30 cellular contexts compared by ENCODE assay signal in the genomic region with DNA sequence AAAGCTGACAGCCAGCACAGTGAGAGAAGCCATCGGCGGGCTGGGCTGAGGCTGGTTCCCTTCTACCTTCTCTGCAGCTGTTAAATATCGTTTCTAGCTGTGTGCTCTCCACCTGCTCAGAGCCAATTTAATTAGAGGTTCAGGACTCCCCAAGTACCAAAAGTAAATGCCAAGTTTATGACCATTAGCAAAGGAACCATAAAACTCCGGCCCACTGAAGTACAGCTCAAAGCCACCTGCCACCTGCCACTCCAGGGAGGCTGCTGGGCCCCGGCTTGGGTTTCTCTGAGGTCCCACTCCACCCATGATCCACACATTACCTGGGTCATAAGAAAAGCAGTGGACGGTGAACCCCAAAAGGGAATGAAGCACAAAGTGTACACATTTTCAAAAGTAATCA.
"Had no signal": no experiment of that assay in that cellular context is flagged by ENCODE, and none has a peak within 500 bp of the region (broad histone marks: within the 10 kb centered on the region; RNA-seq: fewer than 3 reads in every experiment).

No MANE protein-coding gene starts in this region.

- H3K9me3 Mint-ChIP-seq: immature natural killer cell had no signal

- H3K4me1 ChIP-seq: ascending aorta, left lung, lower lobe of right lung, neural progenitor cell, right atrium auricular region, tibial nerve had no signal

- H3K27ac ChIP-seq: ascending aorta, cardiac muscle cell, left lung, lower lobe of right lung, neural progenitor cell, right atrium auricular region, tibial nerve, WERI-Rb-1 had no signal

- H3K36me3 Mint-ChIP-seq: activated naive CD8-positive, alpha-beta T cell treated with anti-CD3 and anti-CD28 coated beads, Interleukin-2, amount 10 ng/mL, durations not matched to agents 7 days and 5 days; immature natural killer cell; natural killer cell; neural progenitor cell had no signal

- H3K4me1 Mint-ChIP-seq: activated naive CD8-positive, alpha-beta T cell treated with anti-CD3 and anti-CD28 coated beads, Interleukin-2, amount 10 ng/mL, durations not matched to agents 7 days and 5 days; brain; immature natural killer cell; natural killer cell had no signal

- H3K9me3 ChIP-seq: lower lobe of right lung had no signal

- H3K27ac Mint-ChIP-seq: activated naive CD4-positive, alpha-beta T cell treated with anti-CD3 and anti-CD28 coated beads for 36 hours; activated naive CD8-positive, alpha-beta T cell treated with anti-CD3 and anti-CD28 coated beads, Interleukin-2, amount 10 ng/mL, durations not matched to agents 7 days and 5 days; activated T-helper 1 cell treated with anti-CD3 and anti-CD28 coated beads, Interleukin-12 subunit alpha, Interleukin-12 subunit beta, Interleukin-2, Interleukin-4 antibody, amounts not matched to agents 30 ng/mL and 10 ng/mL and 1 ng/mL, durations not matched to agents 14 hours and 24 hours and 36 hours; brain; effector memory CD8-positive, alpha-beta T cell; immature natural killer cell; natural killer cell; neural progenitor cell had no signal

- H3K27me3 ChIP-seq: ascending aorta, cardiac muscle cell, neural progenitor cell, right atrium auricular region, tibial nerve had no signal

- H3K36me3 ChIP-seq: ascending aorta, cardiac muscle cell, left lung, lower lobe of right lung, neural progenitor cell, right atrium auricular region, tibial nerve, WERI-Rb-1 had no signal

- DNase-seq: activated CD4-positive, alpha-beta T cell treated with anti-CD3 and anti-CD28 coated beads for 48 hours; activated CD4-positive, alpha-beta T cell treated with anti-CD3 and anti-CD28 coated beads, Interleukin-2, amount 50 U/mL, for 48 hours; activated CD8-positive, alpha-beta memory T cell treated with anti-CD3 and anti-CD28 coated beads, Interleukin-2, amount 50 U/mL, for 4 hours; activated effector memory CD4-positive, alpha-beta T cell treated with anti-CD3 and anti-CD28 coated beads, Interleukin-2, amount 50 U/mL, for 16 hours; activated naive CD4-positive, alpha-beta T cell treated with anti-CD3 and anti-CD28 coated beads for 36 hours; activated naive CD8-positive, alpha-beta T cell treated with anti-CD3 and anti-CD28 coated beads, Interleukin-2, amount 10 ng/mL, durations not matched to agents 7 days and 5 days; activated T-cell treated with anti-CD3 and anti-CD28 coated beads, Interleukin-2, amount 50 U/mL, for 1 hour; cortex of kidney; effector memory CD8-positive, alpha-beta T cell; erythroblast; head of caudate nucleus; hypothalamus; immature natural killer cell; left lung; lower lobe of right lung; mesenchymal stem cell; natural killer cell; occipital lobe; stimulated activated CD4-positive, alpha-beta T cell treated with anti-CD3 and anti-CD28 coated beads, Interleukin-2, amount 100 ng/mL, for 48 hours; stimulated activated naive CD4-positive, alpha-beta T cell treated with Interleukin-2 at 50 U/mL for 16 hours; T-helper 9 cell; WERI-Rb-1 had no signal

- H3K27me3 Mint-ChIP-seq: brain; effector memory CD8-positive, alpha-beta T cell had no signal

- H3K4me3 Mint-ChIP-seq: activated naive CD4-positive, alpha-beta T cell treated with anti-CD3 and anti-CD28 coated beads for 36 hours; activated naive CD8-positive, alpha-beta T cell treated with anti-CD3 and anti-CD28 coated beads, Interleukin-2, amount 10 ng/mL, durations not matched to agents 7 days and 5 days; activated T-helper 1 cell treated with anti-CD3 and anti-CD28 coated beads, Interleukin-12 subunit alpha, Interleukin-12 subunit beta, Interleukin-2, Interleukin-4 antibody, amounts not matched to agents 30 ng/mL and 10 ng/mL and 1 ng/mL, durations not matched to agents 14 hours and 24 hours and 36 hours; brain; effector memory CD8-positive, alpha-beta T cell; immature natural killer cell; natural killer cell; neural progenitor cell had no signal

- H3K4me3 ChIP-seq: ascending aorta, cardiac muscle cell, left lung, lower lobe of right lung, neural progenitor cell, right atrium auricular region, tibial nerve had no signal

- ATAC-seq: activated CD4-positive, CD25-positive, alpha-beta regulatory T cell treated with anti-CD3 and anti-CD28 coated beads, Interleukin-2, amount 50 U/mL, for 24 hours; effector memory CD8-positive, alpha-beta T cell; left lung; lower lobe of right lung; natural killer cell had no signal
